ENCODE assay signal across 28 cellular contexts in genomic region chr1:235734335-235734734, GRCh38.
DNase-seq lines count a peak whose midpoint lies in the region; ATAC-seq and TF ChIP-seq lines count a peak whose summit lies in the region.
"Had no signal": no experiment of that assay in that cellular context is flagged by ENCODE, and none has a peak within 500 bp of the region (broad histone marks: within the 10 kb centered on the region; RNA-seq: fewer than 3 reads in every experiment).

No MANE protein-coding gene starts in this region.

- DNase-seq in mammary epithelial cell (peak; percentile 30), breast epithelium (ENCODE audit: low spot score in 2 of 2) (no peak), IMR-90 (no peak), NCI-H2171 (lab: John Stamatoyannopoulos, UW) (no peak)
- DNase-seq: activated CD4-positive, alpha-beta T cell treated with anti-CD3 and anti-CD28 coated beads, Interleukin-2, amount 50 U/mL, for 4 hours; activated gamma-delta T cell; Calu3; cerebellar nuclear complex; hypothalamus; immature natural killer cell; MM.1S; NCI-H1417; NCI-H2107; NCI-H446; NCI-H774; ovary; retina; stimulated activated CD4-positive, alpha-beta T cell treated with anti-CD3 and anti-CD28 coated beads, Interleukin-2, amount 100 ng/mL, for 24 hours; T-helper 9 cell; WERI-Rb-1 had no signal

- 0 out of 2 replicates have a peak overlapping the region, but pooled peaks have one; percentile 59 for H3K23ac ChIP-seq in IMR-90 (ENCODE audit: low read depth, low read length)

- no peak for TF ChIP-seq RAD21 in IMR-90 (IDR thresholded peaks at IDR 0.05; ENCODE audit: low read length)

- H3K79me1 ChIP-seq in IMR-90 (ENCODE audit: low read depth in 1 of 2, low read length in 2 of 2): peaks cover 0 to 11% of the 10 kb centered on the region in 2 experiments; a peak in 2 of 4 replicates

- no peak overlapping the region for H2BK5ac ChIP-seq in IMR-90 (ENCODE audit: low read depth, low read length, poor library complexity, severe bottlenecking)

- H3K4ac ChIP-seq in IMR-90 (ENCODE audit: low read depth, low read length): no peak overlapping the region

- H3K27me3 Mint-ChIP-seq in activated T-helper 17 cell treated with anti-CD3 and anti-CD28 coated beads, Interleukin-2, amount 50 U/mL, for 72 hours: no peaks in the 10 kb centered on the region
- H3K27me3 Mint-ChIP-seq: memory B cell, type B pancreatic cell had no signal

- no peak overlapping the region for H2BK120ac ChIP-seq in IMR-90 (ENCODE audit: low read depth, low read length)

- H4K20me1 ChIP-seq in mammary epithelial cell (ENCODE audit: insufficient read depth, low read length): no peaks in the 10 kb centered on the region
- no peaks in the 10 kb centered on the region for H4K20me1 ChIP-seq in IMR-90 (ENCODE audit: insufficient read depth, low read length)

- H3K79me2 ChIP-seq in mammary epithelial cell (ENCODE audit: insufficient read depth, low read length): no peaks in the 10 kb centered on the region

- TF ChIP-seq POLR2A in breast epithelium (IDR thresholded peaks at IDR 0.05) (no peak), IMR-90 (IDR thresholded peaks at IDR 0.05; ENCODE audit: low read depth, low read length) (no peak)

- in situ Hi-C loops in mammary epithelial cell (cut with MboI; ENCODE audit: low sequenced_read_pairs in 2 of 2) (loop anchor here in 1 of 2 donors (25.0 kb wide), 1 partner anchor 222 kb away; the partner anchor contains the start of gene B3GALNT2), IMR-90 (cut with MboI; ENCODE audit: low sequenced_read_pairs) (no loop called here)

- H3K27ac ChIP-seq in mammary epithelial cell (ENCODE audit: insufficient read depth, low read depth, low read length) (no peak overlapping the region), breast epithelium (no peak overlapping the region), IMR-90 (ENCODE audit: insufficient read depth, low read length) (no peak overlapping the region)
- H3K27ac ChIP-seq: ovary, RWPE1, WERI-Rb-1 had no signal

- H3K4me1 Mint-ChIP-seq in activated T-helper 17 cell treated with anti-CD3 and anti-CD28 coated beads, Interleukin-2, amount 50 U/mL, for 72 hours: peaks cover 5% of the 10 kb centered on the region
- H3K4me1 Mint-ChIP-seq: immature natural killer cell, memory B cell had no signal

- POLR2A ChIA-PET in IMR-90 (lab: Charles Lee; ENCODE audit: unreplicated experiment): no interaction called here

- H3K4me1 ChIP-seq in mammary epithelial cell (ENCODE audit: insufficient read depth, low read length): peaks cover 6% of the 10 kb centered on the region
- no peaks in the 10 kb centered on the region for H3K4me1 ChIP-seq in breast epithelium
- peaks cover 2% of the 10 kb centered on the region for H3K4me1 ChIP-seq in IMR-90 (ENCODE audit: control insufficient read depth, insufficient read depth, low read length)

- intact Hi-C loops in mammary epithelial cell (cut with micrococcal nuclease): loop anchor here (5.0 kb wide), 1 partner anchor 222 kb away; no protein-coding TSS in a partner anchor
- intact Hi-C loops in breast epithelium (cut with DNase I; ENCODE audit: low total_unique reads): no loop called here
- intact Hi-C loops in IMR-90 (cut with micrococcal nuclease): no loop called here

- no peak overlapping the region for H2BK20ac ChIP-seq in IMR-90 (ENCODE audit: low read depth, low read length)

- no peak overlapping the region for H2AK5ac ChIP-seq in IMR-90 (ENCODE audit: low read depth, low read length)

- no peak overlapping the region for H2AFZ ChIP-seq in mammary epithelial cell (ENCODE audit: low read depth, low read length)
- no peak overlapping the region for H2AFZ ChIP-seq in IMR-90 (replicated peaks; ENCODE audit: low read length, poor library complexity)

- no peaks in the 10 kb centered on the region for H3K9me3 Mint-ChIP-seq in activated T-helper 17 cell treated with anti-CD3 and anti-CD28 coated beads, Interleukin-2, amount 50 U/mL, for 72 hours
- H3K9me3 Mint-ChIP-seq: immature natural killer cell, memory B cell, type B pancreatic cell had no signal

- H2AK9ac ChIP-seq in IMR-90 (replicated peaks; ENCODE audit: low read depth, low read length, poor library complexity): no peak overlapping the region

- TF ChIP-seq CTCF in mammary epithelial cell (conservative IDR thresholded peaks at IDR 0.05 in 1 of 2, IDR thresholded peaks at IDR 0.05 in 1 of 2; ENCODE audit: extremely low read depth in 1 of 2, insufficient read depth in 1 of 2, low read depth in 1 of 2, low read length in 2 of 2) (no peak), breast epithelium (IDR thresholded peaks at IDR 0.05) (no peak), IMR-90 (conservative IDR thresholded peaks at IDR 0.05; ENCODE audit: low read depth, low read length) (no peak)

- H4K8ac ChIP-seq in IMR-90 (ENCODE audit: low read depth in 2 of 2, low read length in 2 of 2): no peak overlapping the region

- no peaks in the 10 kb centered on the region for H3K9me3 ChIP-seq in mammary epithelial cell (replicated peaks; ENCODE audit: insufficient read depth, low read length)
- no peaks in the 10 kb centered on the region for H3K9me3 ChIP-seq in breast epithelium
- H3K9me3 ChIP-seq in IMR-90 (ENCODE audit: control insufficient read depth, insufficient read depth, low read length): no peaks in the 10 kb centered on the region
- H3K9me3 ChIP-seq: ovary had no signal

- no peak overlapping the region for H3K18ac ChIP-seq in IMR-90 (ENCODE audit: low read depth, low read length)

- no peak overlapping the region for H2BK15ac ChIP-seq in IMR-90 (ENCODE audit: low read depth, low read length)

- no peak overlapping the region for H3K4me3 Mint-ChIP-seq in activated T-helper 17 cell treated with anti-CD3 and anti-CD28 coated beads, Interleukin-2, amount 50 U/mL, for 72 hours
- H3K4me3 Mint-ChIP-seq: immature natural killer cell, memory B cell, type B pancreatic cell had no signal

- no peak overlapping the region for H3K27ac Mint-ChIP-seq in activated T-helper 17 cell treated with anti-CD3 and anti-CD28 coated beads, Interleukin-2, amount 50 U/mL, for 72 hours
- H3K27ac Mint-ChIP-seq: memory B cell, type B pancreatic cell had no signal

- H3K14ac ChIP-seq in IMR-90 (replicated peaks; ENCODE audit: low read depth, low read length): no peak overlapping the region

- no peak overlapping the region for H3K4me3 ChIP-seq in mammary epithelial cell (replicated peaks in 1 of 3; ENCODE audit: insufficient read depth in 1 of 3, low read depth in 2 of 3, low read length in 3 of 3)
- no peak overlapping the region for H3K4me3 ChIP-seq in breast epithelium
- no peak overlapping the region for H3K4me3 ChIP-seq in IMR-90 (ENCODE audit: insufficient read depth, low read depth, low read length)
- H3K4me3 ChIP-seq: K562, ovary, smooth muscle cell had no signal

- H3K9ac ChIP-seq in mammary epithelial cell (ENCODE audit: insufficient read depth, low read length) (no peak overlapping the region), IMR-90 (ENCODE audit: low read depth, low read length) (no peak overlapping the region)

- no peaks in the 10 kb centered on the region; the same call in 1 of the 2 replicates for H3K9me1 ChIP-seq in IMR-90 (ENCODE audit: insufficient read depth, low read length)

- H3K36me3 Mint-ChIP-seq in activated T-helper 17 cell treated with anti-CD3 and anti-CD28 coated beads, Interleukin-2, amount 50 U/mL, for 72 hours (ENCODE audit: low read depth): peaks cover 56% of the 10 kb centered on the region

- ATAC-seq in IMR-90 (ENCODE audit: low read depth) (no peak), HG03520 (IDR thresholded peaks at IDR 0.05; ENCODE audit: unreplicated experiment) (no peak), GM19397 (IDR thresholded peaks at IDR 0.05; ENCODE audit: unreplicated experiment) (no peak)
- ATAC-seq in activated T-helper 17 cell treated with anti-CD3 and anti-CD28 coated beads, Interleukin-2, amount 50 U/mL, for 72 hours (replicated peaks): peak; percentile 62
- ATAC-seq: K562 had no signal

- no peak overlapping the region for H4K91ac ChIP-seq in IMR-90 (ENCODE audit: insufficient read depth, low read depth, low read length)

- H3K27me3 ChIP-seq in mammary epithelial cell (ENCODE audit: insufficient read depth, low read length) (no peaks in the 10 kb centered on the region), breast epithelium (no peaks in the 10 kb centered on the region), IMR-90 (ENCODE audit: control insufficient read depth, insufficient read depth, low read length) (no peaks in the 10 kb centered on the region)
- H3K27me3 ChIP-seq: ovary had no signal

- no peak overlapping the region for H3K4me2 ChIP-seq in mammary epithelial cell (ENCODE audit: insufficient read depth, low read depth, low read length)
- H3K4me2 ChIP-seq in IMR-90 (ENCODE audit: low read depth, low read length): no peak overlapping the region
- H3K4me2 ChIP-seq: smooth muscle cell had no signal

- H3K36me3 ChIP-seq in mammary epithelial cell (ENCODE audit: insufficient read depth, low read length) (no peaks in the 10 kb centered on the region), breast epithelium (no peaks in the 10 kb centered on the region), IMR-90 (ENCODE audit: control insufficient read depth, insufficient read depth, low read length) (no peaks in the 10 kb centered on the region)
- H3K36me3 ChIP-seq: ovary, WERI-Rb-1 had no signal

- BruUV-seq in mammary epithelial cell (replicated peaks; lab: Mats Ljungman, UMichigan) (no TSS peak), IMR-90 (replicated peaks; lab: Mats Ljungman, UMichigan) (no TSS peak)

- CTCF ChIA-PET in mammary epithelial cell (lab: Charles Lee; ENCODE audit: low non-redundant PET) (no interaction called here), IMR-90 (lab: Yijun Ruan, JAX) (no interaction called here)

- no peak overlapping the region for H4K5ac ChIP-seq in IMR-90 (ENCODE audit: low read depth, low read length)

- dilution Hi-C loops in mammary epithelial cell (cut with HindIII; ENCODE audit: low sequenced_read_pairs): no loop called here
- dilution Hi-C loops in IMR-90 (cut with HindIII; ENCODE audit: low sequenced_read_pairs, unreplicated experiment): no loop called here

- H3K56ac ChIP-seq in IMR-90 (ENCODE audit: extremely low read depth, insufficient read depth, low read length): no peak overlapping the region

TF ChIP-seq in IMR-90, 13 proteins besides CTCF, POLR2A, EP300 and RAD21 (continues in another document):
- TF ChIP-seq MXI1 (IDR thresholded peaks at IDR 0.05; ENCODE audit: borderline replicate concordance, low read depth, low read length) (no peak), CEBPB (IDR thresholded peaks at IDR 0.05; ENCODE audit: low read depth, low read length) (no peak), RFX5 (IDR thresholded peaks at IDR 0.05; ENCODE audit: low read depth, low read length) (no peak), CHD1 (IDR thresholded peaks at IDR 0.05; ENCODE audit: low read depth, low read length) (no peak), SMC3 (IDR thresholded peaks at IDR 0.05; ENCODE audit: low read depth, low read length) (no peak), NFE2L2 (IDR thresholded peaks at IDR 0.05; ENCODE audit: low read depth, low read length) (no peak), RCOR1 (IDR thresholded peaks at IDR 0.05; ENCODE audit: insufficient replicate concordance, low read length) (no peak), MAFK (IDR thresholded peaks at IDR 0.05; ENCODE audit: low read depth, low read length) (no peak), BHLHE40 (IDR thresholded peaks at IDR 0.05; ENCODE audit: low read depth, low read length) (no peak), FOS (IDR thresholded peaks at IDR 0.05; ENCODE audit: low read depth, low read length) (no peak)
